8 cellular contexts compared by ENCODE assay signal in the genomic region with DNA sequence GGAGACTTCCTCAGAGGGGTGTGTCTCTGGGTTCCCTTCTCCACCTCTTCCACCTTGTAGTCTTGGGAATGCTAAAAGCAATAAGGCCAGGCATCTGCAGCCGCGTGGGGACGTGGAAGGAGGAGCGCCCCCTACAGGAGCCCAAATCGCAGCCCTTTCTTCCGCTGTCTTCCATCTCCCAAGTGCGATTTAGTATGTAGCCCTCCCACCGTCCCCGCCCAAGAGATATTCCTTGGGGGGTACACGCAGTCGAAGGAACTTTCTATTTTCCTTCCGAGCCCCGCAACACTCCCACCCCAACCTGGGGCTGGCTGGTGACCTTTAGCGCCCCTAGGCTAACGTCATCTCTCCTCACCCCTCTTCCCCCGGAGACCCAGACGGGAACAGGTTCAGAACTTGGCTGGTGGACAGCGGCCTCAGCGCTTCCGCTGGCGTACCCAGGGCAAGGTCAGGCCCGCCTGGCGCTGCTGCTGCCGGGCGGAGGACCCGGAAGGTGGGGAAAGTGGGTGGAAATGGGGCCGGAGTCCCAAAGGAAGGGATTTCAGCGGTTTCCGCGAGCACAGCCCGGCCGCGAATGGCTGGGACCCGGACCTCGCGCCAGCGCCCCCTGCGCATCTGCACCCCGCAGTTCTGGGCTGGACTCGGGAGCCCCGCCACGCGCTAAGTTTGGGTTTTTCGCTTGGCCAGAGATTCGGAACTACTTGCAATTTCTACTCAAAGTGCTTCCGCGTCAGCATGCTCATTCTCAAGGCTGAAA. TPM values are rescaled to one million over a fixed set of nuclear protein-coding genes. Genes with fewer than 3 reads are reported as not detected.
DNase-seq lines count a peak whose midpoint lies in the region; ATAC-seq, FAIRE-seq and TF ChIP-seq lines count a peak whose summit lies in the region.

No MANE protein-coding gene starts in this region.

- H3K4me1 ChIP-seq in Peyer's patch (peaks cover 0 to 21% (median 9%) of the 10 kb centered on the region in 4 donors), skeletal muscle satellite cell (ENCODE audit: control insufficient read depth, insufficient read depth, low read length) (peaks cover 11% of the 10 kb centered on the region)

- H3K27me3 ChIP-seq in Peyer's patch, result peaks cover 0 to 40% of the 10 kb centered on the region in 2 donors
- H3K27me3 ChIP-seq in skeletal muscle satellite cell (ENCODE audit: control insufficient read depth, insufficient read depth, low read length), result peaks cover 57% of the 10 kb centered on the region

- H3K4me3 ChIP-seq in Peyer's patch (peak overlapping the region; percentile 32 to 60 (median 50)), skeletal muscle satellite cell (ENCODE audit: low read length) (peak overlapping the region; percentile 69)

- ATAC-seq in GM19452 (IDR thresholded peaks at IDR 0.05; ENCODE audit: unreplicated experiment), result peak; percentile 64

- peak overlapping the region; percentile 41 for H3K9ac ChIP-seq in skeletal muscle satellite cell (ENCODE audit: low read depth, low read length)

- H3K36me3 ChIP-seq in Peyer's patch (no peaks in the 10 kb centered on the region), skeletal muscle satellite cell (ENCODE audit: insufficient read depth, low read length) (no peaks in the 10 kb centered on the region)

- TF ChIP-seq CTCF in D721Med (IDR thresholded peaks at IDR 0.05; ENCODE audit: insufficient read depth, missing control alignments) (peak; percentile 81), Peyer's patch (IDR thresholded peaks at IDR 0.05) (no peak)

- H3K4me2 ChIP-seq in skeletal muscle satellite cell (ENCODE audit: low read length), result peak overlapping the region; percentile 89

- H3K9me3 ChIP-seq in Peyer's patch (peaks cover 0 to 14% (median 0%) of the 10 kb centered on the region in 4 donors), skeletal muscle satellite cell (replicated peaks; ENCODE audit: low read length) (peaks cover 8% of the 10 kb centered on the region)

- peak overlapping the region in 2 of 4 donors; percentile 3 to 5 for H3K27ac ChIP-seq in Peyer's patch
- H3K27ac ChIP-seq in caudate nucleus (ENCODE audit: low read depth, low read length), result peak overlapping the region; percentile 3

- FAIRE-seq in D721Med (lab: Jason Lieb, UNC), result no peak

- TF ChIP-seq POLR2A in Peyer's patch (IDR thresholded peaks at IDR 0.05), result no peak

- no peak for DNase-seq in D721Med (ENCODE audit: insufficient read length, low spot score)
- peak; percentile 30 for DNase-seq in HT1080 (ENCODE audit: low read depth)
- DNase-seq in Peyer's patch, result peak in 2 of 3 donors; percentile 62 to 75
- DNase-seq in caudate nucleus (lab: John Stamatoyannopoulos, UW), result peak in 49 of 61 donors; percentile 22 to 81 (median 51)
- peak; percentile 53 for DNase-seq in inferior parietal cortex (ENCODE audit: extremely low spot score)
- no peak for DNase-seq in NK-92 treated with Interleukin-12 subunit alpha and Interleukin-12 subunit beta, amount 100 ng/mL, for 24 hours (lab: John Stamatoyannopoulos, UW)

RNA-seq across cellular contexts. Expression of a gene that starts 2.1 kb away (rescaled TPM):
- not detected in 2 replicates for total RNA-seq in HT1080 (2014; rRNA removed; shearing (Covaris generic))
- polyA plus RNA-seq in HT1080 (2015; cell fraction: cytosol; rRNA removed), result not detected in 2 replicates
- 0.43 TPM in 1 of 2 replicates, not detected in the other for polyA plus RNA-seq in HT1080 (2015; cell fraction: nucleus; rRNA removed)
- not detected for total RNA-seq in Peyer's patch
- 0.22 TPM in 1 of 2 replicates, not detected in the other for total RNA-seq in skeletal muscle satellite cell (2012; rRNA removed)

Comparison
In these comparisons a context has a peak if more than half of its experiments do, and no peak if none do; other contexts are left out.
1. DNase-seq: peak in HT1080 (single experiment), Peyer's patch (2 of 3), caudate nucleus (49 of 61) and inferior parietal cortex (single experiment); none in D721Med (single experiment) and NK-92 treated with Interleukin-12 subunit alpha and Interleukin-12 subunit beta, amount 100 ng/mL, for 24 hours (single experiment).